20 cellular contexts compared by ENCODE assay signal in genomic region chr5:62608529-62609511, GRCh38.
"Had no signal": no experiment of that assay in that cellular context is flagged by ENCODE, and none has a peak within 500 bp of the region (broad histone marks: within the 10 kb centered on the region; RNA-seq: fewer than 3 reads in every experiment).

No MANE protein-coding gene starts in this region.

- H3K4me3 ChIP-seq: body of pancreas, ovary, prostate gland, upper lobe of right lung had no signal

- H3K27ac ChIP-seq: body of pancreas, neutrophil, ovary, prostate gland, upper lobe of right lung had no signal

- H3K36me3 ChIP-seq: neutrophil, ovary, prostate gland, upper lobe of right lung had no signal

- H3K9me3 ChIP-seq: body of pancreas, neutrophil, ovary, prostate gland, upper lobe of right lung had no signal

- FAIRE-seq: frontal cortex, kidney had no signal

- ATAC-seq: body of pancreas; left lobe of liver; stimulated activated naive CD8-positive, alpha-beta T cell treated with anti-CD3 and anti-CD28 coated beads, Interleukin-15, Interleukin-2, amounts not matched to agents 100 U/mL and 50 U/mL, for 24 hours; T-helper 17 cell; upper lobe of right lung had no signal

- H3K27me3 ChIP-seq: body of pancreas, neutrophil, ovary, upper lobe of right lung had no signal

- H3K4me1 ChIP-seq: body of pancreas, prostate gland, upper lobe of right lung had no signal

- DNase-seq: activated CD4-positive, alpha-beta memory T cell treated with anti-CD3 and anti-CD28 coated beads, Interleukin-2, amount 10 ng/mL, durations not matched to agents 7 days and 5 days; activated CD4-positive, alpha-beta T cell treated with anti-CD3 and anti-CD28 coated beads for 4 hours; activated CD4-positive, CD25-positive, alpha-beta regulatory T cell; activated gamma-delta T cell; activated naive CD4-positive, alpha-beta T cell treated with anti-CD3 and anti-CD28 coated beads, Interleukin-2, amount 50 U/mL, for 16 hours; body of pancreas; central memory CD4-positive, alpha-beta T cell; dermis blood vessel endothelial cell; effector CD8-positive, alpha-beta T cell; kidney; midbrain; ovary; stimulated activated CD4-positive, alpha-beta T cell treated with anti-CD3 and anti-CD28 coated beads, Interleukin-4, amount 100 ng/mL, for 24 hours; stimulated activated naive CD8-positive, alpha-beta T cell treated with anti-CD3 and anti-CD28 coated beads, Interleukin-15, Interleukin-2, amounts not matched to agents 100 U/mL and 50 U/mL, for 24 hours; T-helper 17 cell; upper lobe of right lung had no signal
